ENCODE assay signal across 34 cellular contexts in the genomic region with DNA sequence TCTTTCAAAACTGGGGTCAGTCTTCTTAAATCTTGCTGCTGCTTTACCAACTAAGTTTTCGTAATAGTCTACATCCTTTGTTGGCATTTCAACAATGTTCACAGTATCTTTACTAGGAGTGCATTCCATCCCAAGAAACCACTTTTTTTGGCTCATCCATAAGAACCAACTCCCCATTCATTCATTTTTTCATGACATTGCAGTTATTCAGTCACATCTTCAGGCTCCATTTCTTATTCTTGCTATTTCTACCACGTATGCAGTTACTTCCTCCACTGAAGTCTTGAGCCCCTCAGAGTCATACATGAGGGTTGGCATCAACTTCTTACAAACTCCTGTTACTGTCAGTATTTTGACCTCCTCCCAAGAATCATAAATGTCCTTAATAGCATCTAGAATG.
DNase-seq lines count a peak whose midpoint lies in the region; ATAC-seq, FAIRE-seq and TF ChIP-seq lines count a peak whose summit lies in the region.
"Had no signal": no experiment of that assay in that cellular context is flagged by ENCODE, and none has a peak within 500 bp of the region (broad histone marks: within the 10 kb centered on the region; RNA-seq: fewer than 3 reads in every experiment).

No MANE protein-coding gene starts in this region.

- in situ Hi-C loops in HepG2 (cut with HindIII; ENCODE audit: extremely low pct_ligation_motif_present, low pct_unique_long_range_greater_than_20kb) (no loop called here), K562 (cut with MboI) (no loop called here), KBM-7 (cut with MboI; ENCODE audit: low pct_unique_long_range_greater_than_20kb, low sequenced_read_pairs) (no loop called here)

- H3K27ac ChIP-seq in HepG2 (ENCODE audit: extremely low read length, insufficient read depth, low read length) = no peak overlapping the region
- no peak overlapping the region for H3K27ac ChIP-seq in right lobe of liver
- no peak overlapping the region for H3K27ac ChIP-seq in A549
- H3K27ac ChIP-seq in K562 (ENCODE audit: extremely low read depth, low read depth, low read length) = no peak overlapping the region
- H3K27ac ChIP-seq: 22Rv1; BLaER1; BLaER1 treated with 17β-estradiol and CSF1 and Interleukin-3, amounts not matched to agents 10 nM and 100 nM; C4-2B had no signal

- POLR2A ChIA-PET in HepG2 (lab: Yijun Ruan, JAX) (no interaction called here), A549 (lab: Yijun Ruan, JAX) (no interaction called here), K562 (lab: Yijun Ruan, JAX) (no interaction called here)

- FAIRE-seq in HepG2 (lab: Jason Lieb, UNC) (no peak), A549 (lab: Jason Lieb, UNC) (no peak), H54 (lab: Jason Lieb, UNC) (peak; percentile 77), K562 (lab: Jason Lieb, UNC) (no peak)
- FAIRE-seq: A204.1, D721Med had no signal

- H2AFZ ChIP-seq in HepG2 (ENCODE audit: low read length) (no peak overlapping the region), K562 (ENCODE audit: low read depth, low read length) (no peak overlapping the region)

- TF ChIP-seq POLR2A in HepG2 (IDR thresholded peaks at IDR 0.05; ENCODE audit: insufficient read depth in 1 of 2, low read depth in 2 of 2, low read length in 2 of 2) (no peak), right lobe of liver (IDR thresholded peaks at IDR 0.05) (no peak), A549 (IDR thresholded peaks at IDR 0.05; ENCODE audit: low read length) (no peak), H54 (IDR thresholded peaks at IDR 0.05; ENCODE audit: low read depth, low read length) (no peak), K562 (conservative IDR thresholded peaks at IDR 0.05) (no peak)

- TF ChIP-seq EP300 in HepG2 (IDR thresholded peaks at IDR 0.05; ENCODE audit: low read depth in 2 of 2, low read length in 2 of 2) (no peak), HepG2 (CRISPR knock-in tag; IDR thresholded peaks at IDR 0.05; ENCODE audit: borderline replicate concordance) (no peak), A549 (IDR thresholded peaks at IDR 0.05) (no peak), K562 (IDR thresholded peaks at IDR 0.05; ENCODE audit: low read length) (no peak)

- H4K20me1 ChIP-seq in HepG2 (ENCODE audit: insufficient read depth, low read length) = no peaks in the 10 kb centered on the region
- H4K20me1 ChIP-seq in K562 (replicated peaks; ENCODE audit: control insufficient read depth, insufficient read depth, low read length) = no peaks in the 10 kb centered on the region
- H4K20me1 ChIP-seq: BLaER1; BLaER1 treated with 17β-estradiol and CSF1 and Interleukin-3, amounts not matched to agents 10 nM and 100 nM had no signal

- CTCF ChIA-PET in HepG2 (lab: Yijun Ruan, JAX; ENCODE audit: low intra/inter-chr PET ratio, low total read pairs) = no interaction called here
- CTCF ChIA-PET in A549 (lab: Yijun Ruan, JAX) = no interaction called here
- CTCF ChIA-PET in K562 (lab: Yijun Ruan, JAX; ENCODE audit: low intra/inter-chr PET ratio) = no interaction called here

- intact Hi-C loops in HepG2 (cut with micrococcal nuclease; ENCODE audit: unreplicated experiment) (no loop called here), right lobe of liver (cut with DNase I) (no loop called here), K562 (cut with micrococcal nuclease) (no loop called here)

- no peaks in the 10 kb centered on the region for H3K4me1 ChIP-seq in HepG2 (ENCODE audit: insufficient read depth, low read length)
- peaks cover 0 to 9% (median 3%) of the 10 kb centered on the region in 4 donors for H3K4me1 ChIP-seq in right lobe of liver
- H3K4me1 ChIP-seq in A549 = no peaks in the 10 kb centered on the region
- H3K4me1 ChIP-seq in K562 (replicated peaks in 1 of 2; ENCODE audit: control insufficient read depth in 2 of 2, insufficient read depth in 2 of 2, low read length in 2 of 2) = no peaks in the 10 kb centered on the region
- H3K4me1 ChIP-seq: BE2C; BLaER1; BLaER1 treated with 17β-estradiol and CSF1 and Interleukin-3, amounts not matched to agents 10 nM and 100 nM; Caco-2 had no signal

- no peak for TF ChIP-seq CTCF in HepG2 (CRISPR knock-in tag; IDR thresholded peaks at IDR 0.05)
- TF ChIP-seq CTCF in right lobe of liver (IDR thresholded peaks at IDR 0.05) = no peak
- no peak for TF ChIP-seq CTCF in A549 (IDR thresholded peaks at IDR 0.05)
- no peak for TF ChIP-seq CTCF in K562 (IDR thresholded peaks at IDR 0.05 in 2 of 3, conservative IDR thresholded peaks at IDR 0.05 in 1 of 3; ENCODE audit: insufficient read depth in 2 of 3, low read depth in 1 of 3, low read length in 3 of 3)

- H3K4me3 ChIP-seq in HepG2 (replicated peaks in 1 of 3; ENCODE audit: insufficient read depth in 1 of 3, low read depth in 2 of 3, low read length in 3 of 3) = no peak overlapping the region
- no peak overlapping the region for H3K4me3 ChIP-seq in right lobe of liver
- no peak overlapping the region for H3K4me3 ChIP-seq in A549
- H3K4me3 ChIP-seq in K562 = no peak overlapping the region
- H3K4me3 ChIP-seq: BLaER1; BLaER1 treated with 17β-estradiol and CSF1 and Interleukin-3, amounts not matched to agents 10 nM and 100 nM had no signal

- H3K27me3 ChIP-seq in HepG2 (ENCODE audit: control insufficient read depth in 1 of 2, insufficient read depth in 2 of 2, low read length in 2 of 2) = no peaks in the 10 kb centered on the region
- no peaks in the 10 kb centered on the region for H3K27me3 ChIP-seq in right lobe of liver
- no peaks in the 10 kb centered on the region for H3K27me3 ChIP-seq in K562 (ENCODE audit: control insufficient read depth in 2 of 2, insufficient read depth in 2 of 2, low read length in 2 of 2)
- H3K27me3 ChIP-seq: BE2C; BLaER1; BLaER1 treated with 17β-estradiol and CSF1 and Interleukin-3, amounts not matched to agents 10 nM and 100 nM had no signal

- H3K9ac ChIP-seq in HepG2 (ENCODE audit: insufficient read depth, low read depth, low read length) (no peak overlapping the region), K562 (ENCODE audit: insufficient read depth in 1 of 2, low read depth in 2 of 2, low read length in 2 of 2) (no peak overlapping the region)
- H3K9ac ChIP-seq: BLaER1; BLaER1 treated with 17β-estradiol and CSF1 and Interleukin-3, amounts not matched to agents 10 nM and 100 nM had no signal

- no peaks in the 10 kb centered on the region for H3K9me1 ChIP-seq in K562 (ENCODE audit: control insufficient read depth, insufficient read depth, low read length)

- peaks cover 77% of the 10 kb centered on the region for H3K9me3 ChIP-seq in HepG2 (ENCODE audit: low read length)
- H3K9me3 ChIP-seq in right lobe of liver = no peaks in the 10 kb centered on the region
- no peaks in the 10 kb centered on the region for H3K9me3 ChIP-seq in A549
- H3K9me3 ChIP-seq in K562 (replicated peaks; ENCODE audit: control insufficient read depth, insufficient read depth, low read depth, low read length) = no peaks in the 10 kb centered on the region; the same call in 1 of the 2 replicates
- H3K9me3 ChIP-seq: BE2C, Caco-2 had no signal

- no peak overlapping the region for H3K4me2 ChIP-seq in HepG2 (ENCODE audit: low read depth, low read length)
- no peak overlapping the region for H3K4me2 ChIP-seq in A549
- H3K4me2 ChIP-seq in K562 (ENCODE audit: insufficient read depth, low read length) = no peak overlapping the region
- H3K4me2 ChIP-seq: BLaER1; BLaER1 treated with 17β-estradiol and CSF1 and Interleukin-3, amounts not matched to agents 10 nM and 100 nM had no signal

- no peaks in the 10 kb centered on the region for H3K79me2 ChIP-seq in HepG2 (ENCODE audit: insufficient read depth, low read length)
- H3K79me2 ChIP-seq in K562 (ENCODE audit: control insufficient read depth, insufficient read depth, low read length) = no peaks in the 10 kb centered on the region

- H3K36me3 ChIP-seq in HepG2 (replicated peaks in 1 of 2; ENCODE audit: control insufficient read depth in 1 of 2, insufficient read depth in 2 of 2, low read length in 2 of 2) (no peaks in the 10 kb centered on the region), right lobe of liver (no peaks in the 10 kb centered on the region), K562 (ENCODE audit: control insufficient read depth, insufficient read depth, low read length) (no peaks in the 10 kb centered on the region)
- H3K36me3 ChIP-seq: BE2C; BLaER1; BLaER1 treated with 17β-estradiol and CSF1 and Interleukin-3, amounts not matched to agents 10 nM and 100 nM had no signal

- no peak for ATAC-seq in HepG2
- no peak for ATAC-seq in right lobe of liver
- no peak for ATAC-seq in A549
- no peak for ATAC-seq in K562
- ATAC-seq in HG02981 (IDR thresholded peaks at IDR 0.05; ENCODE audit: unreplicated experiment) = no peak
- ATAC-seq in GM21381 (IDR thresholded peaks at IDR 0.05; ENCODE audit: unreplicated experiment) = no peak
- ATAC-seq: CD8-positive, alpha-beta T cell had no signal

- TF ChIP-seq RAD21 in HepG2 (CRISPR knock-in tag; IDR thresholded peaks at IDR 0.05) = no peak
- TF ChIP-seq RAD21 in A549 (conservative IDR thresholded peaks at IDR 0.05 in 1 of 2, IDR thresholded peaks at IDR 0.05 in 1 of 2) = no peak
- TF ChIP-seq RAD21 in K562 (CRISPR knock-in tag; conservative IDR thresholded peaks at IDR 0.05 in 1 of 2, IDR thresholded peaks at IDR 0.05 in 1 of 2) = no peak

- BruUV-seq in HepG2 (replicated peaks; lab: Mats Ljungman, UMichigan) = no TSS peak
- no TSS peak for BruUV-seq in K562 (replicated peaks; lab: Mats Ljungman, UMichigan)

- 6% methylated on average over 2 of the region's 2 CpGs for WGBS in HepG2 (ENCODE audit: low lambda C conversion rate)
- 73% methylated on average over 2 of the region's 2 CpGs for WGBS in right lobe of liver (ENCODE audit: insufficient coverage, low coverage, low lambda C conversion rate, missing lambda C conversion rate)
- WGBS in A549 (ENCODE audit: missing lambda C conversion rate) = 19% methylated on average over 2 of the region's 2 CpGs
- 0% methylated on average over 2 of the region's 2 CpGs for WGBS in K562 (ENCODE audit: insufficient coverage, low coverage, missing lambda C conversion rate)

- DNase-seq in HepG2 (ENCODE audit: low spot score) (no peak), right lobe of liver (no peak), A549 (ENCODE audit: low read depth in 1 of 2, low spot score in 1 of 2) (no peak), H54 (ENCODE audit: insufficient read length, low spot score) (no peak), K562 (ENCODE audit: extremely low read depth in 1 of 4, low spot score in 3 of 4) (no peak), KBM-7 (no peak)
- DNase-seq: 8988T; ACHN; AML-193; BE2C; C1 segment of cervical spinal cord; Caco-2; Calu3; CD4-positive, alpha-beta memory T cell; CD4-positive, alpha-beta T cell; CD4-positive, CD25-positive, alpha-beta regulatory T cell; CD8-positive, alpha-beta memory T cell; CD8-positive, alpha-beta T cell; COR-L47; DMS 273 treated with DMSO at 0.1 percent for 48 hours; DMS153; DMS53; DMS79; DMS79 treated with DMSO at 0.1 percent for 48 hours; DND-41; EL had no signal

TF ChIP-seq in HepG2, 621 proteins besides CTCF, POLR2A, EP300 and RAD21 (continues in another document):
- TF ChIP-seq MAFF (IDR thresholded peaks at IDR 0.05; ENCODE audit: low read depth, low read length) = peak; percentile 43; the same call in 1 of the 2 replicates
- no peak for TF ChIP-seq BCL6 (CRISPR knock-in tag; IDR thresholded peaks at IDR 0.05)

TF ChIP-seq in K562, 482 proteins besides CTCF, POLR2A, EP300 and RAD21:
- TF ChIP-seq NCOA1 (IDR thresholded peaks at IDR 0.05; ENCODE audit: low read depth) (no peak), ZNF316 (IDR thresholded peaks at IDR 0.05) (peak; percentile 4; the same call in 1 of the 2 replicates)
